ENCODE assay signal across 25 cellular contexts in genomic region chr2:152458441-152458940, GRCh38.
A peak's percentile ranks its signal among the peaks of the same experiment; 100 is the strongest.
DNase-seq lines count a peak whose midpoint lies in the region; FAIRE-seq and TF ChIP-seq lines count a peak whose summit lies in the region.
"Had no signal": no experiment of that assay in that cellular context is flagged by ENCODE, and none has a peak within 500 bp of the region (broad histone marks: within the 10 kb centered on the region; RNA-seq: fewer than 3 reads in every experiment).

No MANE protein-coding gene starts in this region.

- H3K27me3 ChIP-seq in HAP-1 (ENCODE audit: low read depth): no peaks in the 10 kb centered on the region
- H3K27me3 ChIP-seq: BE2C; BLaER1 treated with 17β-estradiol and CSF1 and Interleukin-3, amounts not matched to agents 10 nM and 100 nM had no signal

- H3K4me1 Mint-ChIP-seq in nephron progenitor cell (peaks cover 32% of the 10 kb centered on the region), osteocyte (ENCODE audit: unreplicated experiment) (peaks cover 21% of the 10 kb centered on the region)
- no peaks in the 10 kb centered on the region for H3K4me1 Mint-ChIP-seq in activated naive CD4-positive, alpha-beta T cell treated with anti-CD3 and anti-CD28 coated beads for 36 hours (ENCODE audit: low read depth)
- H3K4me1 Mint-ChIP-seq: CD14-positive monocyte had no signal

- H3K36me3 ChIP-seq in HAP-1 (replicated peaks): no peaks in the 10 kb centered on the region
- H3K36me3 ChIP-seq: BE2C had no signal

- H3K27ac Mint-ChIP-seq in nephron progenitor cell: peak overlapping the region; percentile 15
- H3K27ac Mint-ChIP-seq in activated naive CD4-positive, alpha-beta T cell treated with anti-CD3 and anti-CD28 coated beads for 36 hours: no peak overlapping the region
- H3K27ac Mint-ChIP-seq in osteocyte (ENCODE audit: unreplicated experiment): no peak overlapping the region
- H3K27ac Mint-ChIP-seq: CD4-positive, alpha-beta T cell had no signal

- TF ChIP-seq CTCF in nephron progenitor cell (IDR thresholded peaks at IDR 0.05) (no peak), osteocyte (IDR thresholded peaks at IDR 0.05) (no peak)

- H3K27ac ChIP-seq in cingulate gyrus (ENCODE audit: low read depth, low read length): peak overlapping the region; percentile 31
- H3K27ac ChIP-seq in substantia nigra (ENCODE audit: low read depth, low read length, poor library complexity, severe bottlenecking): peak overlapping the region; percentile 88
- H3K27ac ChIP-seq: 22Rv1, GM23248 had no signal

- DNase-seq in GM12892 (ENCODE audit: insufficient read length) (no peak), nephron progenitor cell (no peak), substantia nigra (lab: John Stamatoyannopoulos, UW) (no peak), osteocyte (ENCODE audit: extremely low spot score, unreplicated experiment) (no peak), HAP-1 (ENCODE audit: low spot score in 2 of 2) (no peak)
- no peak for DNase-seq in activated naive CD4-positive, alpha-beta T cell treated with anti-CD3 and anti-CD28 coated beads for 36 hours
- DNase-seq in NK-92 treated with Interleukin-12 subunit alpha and Interleukin-12 subunit beta, amount 100 ng/mL, for 24 hours (lab: John Stamatoyannopoulos, UW): no peak
- DNase-seq: AML-193; BE2C; Calu3; CD4-positive, alpha-beta T cell; COR-L47; DMS53; DMS79 treated with DMSO at 0.1 percent for 48 hours; GF-D8; GM23248; H7 had no signal

- H3K4me3 ChIP-seq in HAP-1: no peak overlapping the region
- H3K4me3 ChIP-seq: BLaER1 treated with 17β-estradiol and CSF1 and Interleukin-3, amounts not matched to agents 10 nM and 100 nM; GM23248 had no signal

- H3K9me3 Mint-ChIP-seq in nephron progenitor cell: peaks cover 3% of the 10 kb centered on the region
- no peaks in the 10 kb centered on the region for H3K9me3 Mint-ChIP-seq in activated naive CD4-positive, alpha-beta T cell treated with anti-CD3 and anti-CD28 coated beads for 36 hours
- H3K9me3 Mint-ChIP-seq in osteocyte (ENCODE audit: unreplicated experiment): no peaks in the 10 kb centered on the region
- H3K9me3 Mint-ChIP-seq: CD4-positive, alpha-beta T cell had no signal

- H3K4me3 Mint-ChIP-seq in nephron progenitor cell (no peak overlapping the region), osteocyte (ENCODE audit: unreplicated experiment) (no peak overlapping the region)
- H3K4me3 Mint-ChIP-seq in activated naive CD4-positive, alpha-beta T cell treated with anti-CD3 and anti-CD28 coated beads for 36 hours: no peak overlapping the region
- H3K4me3 Mint-ChIP-seq: CD14-positive monocyte; CD4-positive, alpha-beta T cell had no signal

- peaks cover 6% of the 10 kb centered on the region for H3K27me3 Mint-ChIP-seq in nephron progenitor cell (ENCODE audit: low read depth, poor library complexity)
- H3K27me3 Mint-ChIP-seq in activated naive CD4-positive, alpha-beta T cell treated with anti-CD3 and anti-CD28 coated beads for 36 hours (ENCODE audit: low read depth): peaks cover 14% of the 10 kb centered on the region
- no peaks in the 10 kb centered on the region for H3K27me3 Mint-ChIP-seq in osteocyte (ENCODE audit: unreplicated experiment)

- peak; percentile 48 for FAIRE-seq in GM12892 (lab: Jason Lieb, UNC)
- FAIRE-seq: A204.1, GM12891, GM19239, H1 had no signal

- H3K36me3 Mint-ChIP-seq in nephron progenitor cell (ENCODE audit: low read depth) (peaks cover 39% of the 10 kb centered on the region), osteocyte (ENCODE audit: unreplicated experiment) (no peaks in the 10 kb centered on the region)
- no peaks in the 10 kb centered on the region for H3K36me3 Mint-ChIP-seq in activated naive CD4-positive, alpha-beta T cell treated with anti-CD3 and anti-CD28 coated beads for 36 hours (ENCODE audit: low read depth)
- H3K36me3 Mint-ChIP-seq: CD14-positive monocyte had no signal

- intact Hi-C loops in activated naive CD4-positive, alpha-beta T cell treated with anti-CD3 and anti-CD28 coated beads for 36 hours (cut with micrococcal nuclease): no loop called here

- H3K4me1 ChIP-seq in HAP-1: peaks cover 3% of the 10 kb centered on the region
- H3K4me1 ChIP-seq: BE2C had no signal

- H3K9me3 ChIP-seq in HAP-1: no peaks in the 10 kb centered on the region
- H3K9me3 ChIP-seq: BE2C had no signal

- CTCF ChIA-PET in activated naive CD4-positive, alpha-beta T cell treated with anti-CD3 and anti-CD28 coated beads for 36 hours (lab: Charles Lee): no interaction called here

- no peak for TF ChIP-seq POLR2A in GM12892 (IDR thresholded peaks at IDR 0.05; ENCODE audit: low read depth, low read length)

- in situ Hi-C loops in HAP-1 (cut with MboI; ENCODE audit: low sequenced_read_pairs): no loop called here
